In the genomic region with DNA sequence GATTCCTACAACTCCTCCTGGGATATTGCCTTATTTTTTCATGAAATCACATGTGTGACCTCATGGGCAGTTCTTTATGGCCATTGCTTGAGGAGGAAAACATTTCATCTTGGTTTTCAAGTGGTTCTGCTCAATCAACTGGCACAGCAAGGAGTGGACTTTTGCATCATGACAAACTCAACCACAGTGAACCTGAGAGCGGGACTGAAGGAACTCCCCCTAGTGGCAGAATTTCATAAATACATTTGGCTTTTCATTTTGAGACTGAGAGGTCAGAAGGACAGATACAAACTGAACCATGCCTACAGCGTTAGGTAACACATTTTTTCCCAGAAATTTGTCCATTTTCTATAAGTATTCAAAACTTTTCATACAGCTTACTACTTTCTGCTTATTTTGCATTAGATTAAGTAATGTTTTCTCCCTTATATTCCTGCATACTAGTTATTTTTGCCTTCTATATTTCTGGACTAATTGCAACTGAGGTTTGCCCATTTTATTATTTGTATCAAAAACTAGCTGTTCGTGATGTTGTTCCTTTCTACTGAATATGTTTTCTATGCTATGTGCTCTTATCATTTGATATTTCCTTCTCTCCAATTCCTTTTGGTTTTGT, we compare ENCODE assay signal across 8 cellular contexts. TPM values are rescaled to one million over a fixed set of nuclear protein-coding genes. Genes with fewer than 3 reads are reported as not detected.
DNase-seq lines count a peak whose midpoint lies in the region; FAIRE-seq lines count a peak whose summit lies in the region.

No MANE protein-coding gene starts in this region.

- no peak overlapping the region for H3K4me3 Mint-ChIP-seq in immature natural killer cell

- peak; percentile 90 for FAIRE-seq in GM19239 (lab: Jason Lieb, UNC)

- DNase-seq in COLO668 (lab: John Stamatoyannopoulos, UW; ENCODE audit: unreplicated experiment) (peak; percentile 9), GM19239 (ENCODE audit: insufficient read length, low spot score) (peak; percentile 43), NCI-H69 (lab: John Stamatoyannopoulos, UW) (peak; percentile 47), amniotic epithelial cell (ENCODE audit: low read depth) (peak; percentile 48), immature natural killer cell (peak; percentile 37 to 51 (median 49))
- peak; percentile 11 to 21 for DNase-seq in stimulated activated CD4-positive, alpha-beta T cell treated with anti-CD3 and anti-CD28 coated beads, Interleukin-2, amount 100 ng/mL, for 48 hours
- DNase-seq in activated CD4-positive, CD25-positive, alpha-beta regulatory T cell treated with anti-CD3 and anti-CD28 coated beads, Interleukin-2, amount 50 U/mL, for 72 hours, result no peak
- no peak for DNase-seq in activated CD4-positive, CD25-positive, alpha-beta regulatory T cell (lab: John Stamatoyannopoulos, UW)

- H3K36me3 Mint-ChIP-seq in immature natural killer cell, result no peaks in the 10 kb centered on the region

- H3K9me3 Mint-ChIP-seq in immature natural killer cell, result no peaks in the 10 kb centered on the region

- H3K27me3 Mint-ChIP-seq in immature natural killer cell (ENCODE audit: low read depth in 3 of 3), result peaks cover 1 to 11% (median 8%) of the 10 kb centered on the region in 3 donors

- H3K4me1 Mint-ChIP-seq in immature natural killer cell, result no peaks in the 10 kb centered on the region

- H3K27ac Mint-ChIP-seq in immature natural killer cell, result no peak overlapping the region

RNA-seq across cellular contexts. Expression of gene SIGLEC12, which starts 13.4 kb away (rescaled TPM):
- polyA plus RNA-seq in immature natural killer cell, result not detected

RNA-seq across cellular contexts. Expression of gene SIGLEC6, which starts 16.5 kb away (rescaled TPM):
- under 1 TPM in 2 of 3 donors, not detected in 1; 0.39 to 0.68 TPM for polyA plus RNA-seq in immature natural killer cell

RNA-seq across cellular contexts. Expression of gene CEACAM18, which starts 36.6 kb away (rescaled TPM):
- not detected for polyA plus RNA-seq in immature natural killer cell

RNA-seq across cellular contexts. Expression of gene ZNF175, which starts 56.1 kb away (rescaled TPM):
- polyA plus RNA-seq in immature natural killer cell, result 1 to 10 TPM in 1 of 3 donors, under 1 TPM in 2; 0.79 to 2.2 (median 0.81) TPM

RNA-seq across cellular contexts. Expression of gene SIGLEC8, which starts 56.7 kb away (rescaled TPM):
- not detected for polyA plus RNA-seq in immature natural killer cell

Comparison
In these comparisons a context has a peak if more than half of its experiments do, and no peak if none do; other contexts are left out.
1. DNase-seq: peak in COLO668 (single experiment), GM19239 (single experiment), NCI-H69 (single experiment), amniotic epithelial cell (single experiment), immature natural killer cell (3 of 3) and stimulated activated CD4-positive, alpha-beta T cell treated with anti-CD3 and anti-CD28 coated beads, Interleukin-2, amount 100 ng/mL, for 48 hours (2 of 2); none in activated CD4-positive, CD25-positive, alpha-beta regulatory T cell treated with anti-CD3 and anti-CD28 coated beads, Interleukin-2, amount 50 U/mL, for 72 hours (single experiment) and activated CD4-positive, CD25-positive, alpha-beta regulatory T cell (0 of 4).